Comparison of ENCODE assay signal across 2 cellular contexts in the genomic region with DNA sequence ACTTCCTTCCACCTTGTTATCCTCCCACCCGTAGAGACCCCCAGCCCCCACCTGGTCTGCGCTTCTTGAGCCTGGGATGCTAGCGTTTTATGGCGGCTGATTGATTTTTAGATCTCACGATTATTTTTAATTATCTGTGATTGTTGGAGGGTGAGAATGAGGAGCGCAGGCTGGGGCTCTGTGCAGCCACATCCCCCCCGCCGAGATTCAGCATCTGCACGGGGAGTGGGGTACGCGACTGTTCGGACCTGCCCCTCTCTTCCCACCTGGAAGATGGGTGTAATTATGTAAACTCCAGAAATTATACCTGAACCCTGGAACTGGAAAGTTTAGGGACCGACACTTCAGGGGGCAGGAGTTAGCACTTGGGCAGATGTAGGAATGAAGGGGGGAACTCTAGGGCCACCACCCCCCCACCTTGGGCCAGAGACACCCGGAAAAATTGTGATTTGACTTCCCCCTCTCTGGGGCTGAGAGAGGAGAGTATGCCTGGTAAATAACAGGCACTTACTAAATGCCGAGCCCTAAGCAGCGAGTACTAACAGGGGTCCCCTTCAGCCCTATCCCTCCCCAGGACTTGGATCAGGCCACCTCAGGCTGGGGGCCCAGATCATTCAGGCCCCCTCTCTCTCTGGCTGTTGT.
A peak's percentile ranks its signal among the peaks of the same experiment; 100 is the strongest.
TF ChIP-seq lines count a peak whose summit lies in the region.

No MANE protein-coding gene starts in this region.

TF ChIP-seq in GM23338, 12 proteins besides CTCF, POLR2A, EP300 and RAD21:
- TF ChIP-seq REST (IDR thresholded peaks at IDR 0.05; ENCODE audit: unreplicated experiment) (no peak), POLR2AphosphoS5 (IDR thresholded peaks at IDR 0.05; ENCODE audit: low read depth) (no peak), EZH2 (IDR thresholded peaks at IDR 0.05; ENCODE audit: low read depth, unreplicated experiment) (peak; percentile 89), ZNF114 (CRISPR knock-in tag; IDR thresholded peaks at IDR 0.05) (no peak), ZNF462 (CRISPR knock-in tag; IDR thresholded peaks at IDR 0.05) (no peak)

TF ChIP-seq in HEK293, 187 proteins besides CTCF, POLR2A, EP300 and RAD21:
- TF ChIP-seq, protein P1, sequence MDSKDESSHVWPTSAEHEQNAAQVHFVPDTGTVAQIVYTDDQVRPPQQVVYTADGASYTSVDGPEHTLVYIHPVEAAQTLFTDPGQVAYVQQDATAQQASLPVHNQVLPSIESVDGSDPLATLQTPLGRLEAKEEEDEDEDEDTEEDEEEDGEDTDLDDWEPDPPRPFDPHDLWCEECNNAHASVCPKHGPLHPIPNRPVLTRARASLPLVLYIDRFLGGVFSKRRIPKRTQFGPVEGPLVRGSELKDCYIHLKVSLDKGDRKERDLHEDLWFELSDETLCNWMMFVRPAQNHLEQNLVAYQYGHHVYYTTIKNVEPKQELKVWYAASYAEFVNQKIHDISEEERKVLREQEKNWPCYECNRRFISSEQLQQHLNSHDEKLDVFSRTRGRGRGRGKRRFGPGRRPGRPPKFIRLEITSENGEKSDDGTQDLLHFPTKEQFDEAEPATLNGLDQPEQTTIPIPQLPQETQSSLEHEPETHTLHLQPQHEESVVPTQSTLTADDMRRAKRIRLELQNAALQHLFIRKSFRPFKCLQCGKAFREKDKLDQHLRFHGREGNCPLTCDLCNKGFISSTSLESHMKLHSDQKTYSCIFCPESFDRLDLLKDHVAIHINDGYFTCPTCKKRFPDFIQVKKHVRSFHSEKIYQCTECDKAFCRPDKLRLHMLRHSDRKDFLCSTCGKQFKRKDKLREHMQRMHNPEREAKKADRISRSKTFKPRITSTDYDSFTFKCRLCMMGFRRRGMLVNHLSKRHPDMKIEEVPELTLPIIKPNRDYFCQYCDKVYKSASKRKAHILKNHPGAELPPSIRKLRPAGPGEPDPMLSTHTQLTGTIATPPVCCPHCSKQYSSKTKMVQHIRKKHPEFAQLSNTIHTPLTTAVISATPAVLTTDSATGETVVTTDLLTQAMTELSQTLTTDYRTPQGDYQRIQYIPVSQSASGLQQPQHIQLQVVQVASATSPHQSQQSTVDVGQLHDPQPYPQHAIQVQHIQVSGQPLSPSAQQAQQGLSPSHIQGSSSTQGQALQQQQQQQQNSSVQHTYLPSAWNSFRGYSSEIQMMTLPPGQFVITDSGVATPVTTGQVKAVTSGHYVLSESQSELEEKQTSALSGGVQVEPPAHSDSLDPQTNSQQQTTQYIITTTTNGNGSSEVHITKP (tag by site-specific recombination; IDR thresholded peaks at IDR 0.05), result peak; percentile 95
- no peak for TF ChIP-seq ZNF311 (tag by site-specific recombination; IDR thresholded peaks at IDR 0.05; ENCODE audit: borderline replicate concordance)
- TF ChIP-seq GLIS1 (tag by site-specific recombination; IDR thresholded peaks at IDR 0.05), result peak; percentile 17; the same call in 1 of the 2 replicates
- no peak for TF ChIP-seq ZNF48 (tag by site-specific recombination; IDR thresholded peaks at IDR 0.05)
- TF ChIP-seq, protein P2, sequence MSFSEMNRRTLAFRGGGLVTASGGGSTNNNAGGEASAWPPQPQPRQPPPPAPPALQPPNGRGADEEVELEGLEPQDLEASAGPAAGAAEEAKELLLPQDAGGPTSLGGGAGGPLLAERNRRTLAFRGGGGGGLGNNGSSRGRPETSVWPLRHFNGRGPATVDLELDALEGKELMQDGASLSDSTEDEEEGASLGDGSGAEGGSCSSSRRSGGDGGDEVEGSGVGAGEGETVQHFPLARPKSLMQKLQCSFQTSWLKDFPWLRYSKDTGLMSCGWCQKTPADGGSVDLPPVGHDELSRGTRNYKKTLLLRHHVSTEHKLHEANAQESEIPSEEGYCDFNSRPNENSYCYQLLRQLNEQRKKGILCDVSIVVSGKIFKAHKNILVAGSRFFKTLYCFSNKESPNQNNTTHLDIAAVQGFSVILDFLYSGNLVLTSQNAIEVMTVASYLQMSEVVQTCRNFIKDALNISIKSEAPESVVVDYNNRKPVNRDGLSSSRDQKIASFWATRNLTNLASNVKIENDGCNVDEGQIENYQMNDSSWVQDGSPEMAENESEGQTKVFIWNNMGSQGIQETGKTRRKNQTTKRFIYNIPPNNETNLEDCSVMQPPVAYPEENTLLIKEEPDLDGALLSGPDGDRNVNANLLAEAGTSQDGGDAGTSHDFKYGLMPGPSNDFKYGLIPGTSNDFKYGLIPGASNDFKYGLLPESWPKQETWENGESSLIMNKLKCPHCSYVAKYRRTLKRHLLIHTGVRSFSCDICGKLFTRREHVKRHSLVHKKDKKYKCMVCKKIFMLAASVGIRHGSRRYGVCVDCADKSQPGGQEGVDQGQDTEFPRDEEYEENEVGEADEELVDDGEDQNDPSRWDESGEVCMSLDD (tag by site-specific recombination; IDR thresholded peaks at IDR 0.05), result 0 out of 2 replicates have a peak, but pooled peaks have one; percentile 7
- peak; percentile 87 for TF ChIP-seq ZBTB48 (tag by site-specific recombination; IDR thresholded peaks at IDR 0.05)
- no peak for TF ChIP-seq ZNF146 (tag by site-specific recombination; IDR thresholded peaks at IDR 0.05)
